Comparison of ENCODE assay signal across 9 cellular contexts in the genomic region with DNA sequence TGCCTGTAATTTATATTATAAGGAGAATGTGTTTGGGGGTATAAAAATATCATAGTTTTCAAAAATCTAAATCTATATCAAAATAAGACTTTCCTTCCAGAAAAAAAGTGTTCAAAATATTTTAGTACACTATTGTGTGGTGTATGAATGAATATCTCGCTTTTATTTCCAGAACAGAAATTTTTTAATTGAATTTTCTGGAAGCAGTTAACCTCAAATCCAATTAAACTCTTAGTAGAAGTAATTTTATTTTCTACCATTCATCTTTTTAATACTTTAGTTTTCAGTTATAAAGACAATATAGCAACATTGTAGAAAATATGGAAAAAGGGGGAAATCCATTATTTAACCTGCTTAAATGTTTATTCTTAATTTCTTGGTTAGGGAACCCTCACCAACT. TPM values are rescaled to one million over a fixed set of nuclear protein-coding genes. Genes with fewer than 3 reads are reported as not detected.
DNase-seq lines count a peak whose midpoint lies in the region; ATAC-seq, FAIRE-seq and TF ChIP-seq lines count a peak whose summit lies in the region.
"Had no signal": no experiment of that assay in that cellular context is flagged by ENCODE, and none has a peak within 500 bp of the region (broad histone marks: within the 10 kb centered on the region; RNA-seq: fewer than 3 reads in every experiment).

No MANE protein-coding gene starts in this region.

- H3K27me3 ChIP-seq in KMS-11 (ENCODE audit: insufficient read depth, low read depth) = no peaks in the 10 kb centered on the region
- H3K27me3 ChIP-seq in SU-DHL-6 (ENCODE audit: low read length) = no peaks in the 10 kb centered on the region
- no peaks in the 10 kb centered on the region for H3K27me3 ChIP-seq in suprapubic skin

- TF ChIP-seq EP300 in A549 (IDR thresholded peaks at IDR 0.05) = no peak
- TF ChIP-seq EP300 in suprapubic skin (IDR thresholded peaks at IDR 0.05) = no peak

- H2AFZ ChIP-seq in KMS-11 (ENCODE audit: low read depth) (no peak overlapping the region), SU-DHL-6 (ENCODE audit: low read depth, low read length, severe bottlenecking) (no peak overlapping the region)

- no peak for DNase-seq in A549 (ENCODE audit: low read depth in 1 of 2, low spot score in 1 of 2)
- no peak for DNase-seq in kidney
- DNase-seq in DMS 273 (lab: John Stamatoyannopoulos, UW; ENCODE audit: unreplicated experiment) = no peak
- no peak for DNase-seq in suprapubic skin (ENCODE audit: low spot score in 2 of 2)
- no peak for DNase-seq in RCC 7860 (ENCODE audit: low spot score)

- TF ChIP-seq POLR2A in A549 (IDR thresholded peaks at IDR 0.05; ENCODE audit: low read length) (no peak), suprapubic skin (IDR thresholded peaks at IDR 0.05) (no peak)

- intact Hi-C loops in kidney (cut with DNase I) = loop anchor here (10.0 kb wide), 1 partner anchor 105 kb away; no protein-coding TSS in a partner anchor

- WGBS in A549 (ENCODE audit: missing lambda C conversion rate) = 2% methylated on average over 1 of the region's 1 CpG
- WGBS in suprapubic skin = 58% methylated on average over 1 of the region's 1 CpG

- ATAC-seq in A549 (no peak), HG03565 (IDR thresholded peaks at IDR 0.05; ENCODE audit: unreplicated experiment) (no peak)

- no peak for FAIRE-seq in A549 (lab: Jason Lieb, UNC)
- FAIRE-seq in kidney (lab: Jason Lieb, UNC) = peak; percentile 19
- no peak for FAIRE-seq in RCC 7860 (lab: Jason Lieb, UNC)

- CTCF ChIA-PET in A549 (lab: Yijun Ruan, JAX) = interaction anchor here (0.7 to 7.3 kb wide), 73 partner anchors 8 to 269 kb away, joined by 3 to 121 read pairs (median 6); no protein-coding TSS in a partner anchor

- no peaks in the 10 kb centered on the region for H3F3A ChIP-seq in SU-DHL-6 (ENCODE audit: insufficient read depth)

- no peaks in the 10 kb centered on the region for H3K9me2 ChIP-seq in SU-DHL-6 (replicated peaks; ENCODE audit: insufficient read depth, low read length)

- H3K4me3 ChIP-seq in A549 (no peak overlapping the region), KMS-11 (IDR thresholded peaks at IDR 0.05; ENCODE audit: insufficient read depth, low read depth, low read length) (no peak overlapping the region), SU-DHL-6 (ENCODE audit: insufficient read depth, low read length, poor library complexity, severe bottlenecking) (no peak overlapping the region), kidney (ENCODE audit: low read length in 2 of 2) (no peak overlapping the region), suprapubic skin (no peak overlapping the region)

- H4K20me1 ChIP-seq in KMS-11 (ENCODE audit: insufficient read depth) (no peaks in the 10 kb centered on the region), SU-DHL-6 (ENCODE audit: low read depth, low read length) (no peaks in the 10 kb centered on the region)

- H3K9ac ChIP-seq in KMS-11 = no peak overlapping the region
- no peak overlapping the region for H3K9ac ChIP-seq in SU-DHL-6 (ENCODE audit: low read length)
- no peak overlapping the region for H3K9ac ChIP-seq in kidney (ENCODE audit: low read length in 2 of 2)

- H3K4me1 ChIP-seq in A549 (peaks cover 14% of the 10 kb centered on the region; the same call in 2 of the 3 replicates), KMS-11 (ENCODE audit: low read depth, poor library complexity, severe bottlenecking) (peaks cover 23% of the 10 kb centered on the region), kidney (ENCODE audit: control insufficient read depth in 1 of 2, insufficient read depth in 1 of 2, low read depth in 1 of 2, low read length in 2 of 2) (peaks cover 0 to 3% of the 10 kb centered on the region in 2 donors), suprapubic skin (peaks cover 20% of the 10 kb centered on the region)

- no peak for TF ChIP-seq RAD21 in A549 (conservative IDR thresholded peaks at IDR 0.05 in 1 of 2, IDR thresholded peaks at IDR 0.05 in 1 of 2)

- H3K9me3 ChIP-seq in A549 (no peaks in the 10 kb centered on the region), SU-DHL-6 (ENCODE audit: insufficient read depth, low read length) (no peaks in the 10 kb centered on the region), kidney (ENCODE audit: control insufficient read depth in 1 of 2, low read length in 2 of 2) (no peaks in the 10 kb centered on the region), suprapubic skin (no peaks in the 10 kb centered on the region)

- POLR2A ChIA-PET in A549 (lab: Yijun Ruan, JAX) = interaction anchor here (1.0 to 1.2 kb wide), 2 partner anchors 113 to 149 kb away, joined by 3 to 5 read pairs; no protein-coding TSS in a partner anchor

- TF ChIP-seq CTCF in A549 (IDR thresholded peaks at IDR 0.05) = no peak
- TF ChIP-seq CTCF in KMS-11 (conservative IDR thresholded peaks at IDR 0.05; ENCODE audit: low read depth, low read length) = 0 out of 2 replicates have a peak, but pooled peaks have one; percentile 6
- TF ChIP-seq CTCF in SU-DHL-6 (IDR thresholded peaks at IDR 0.05; ENCODE audit: insufficient read depth, low read length, poor library complexity, severe bottlenecking) = no peak
- TF ChIP-seq CTCF in kidney (IDR thresholded peaks at IDR 0.05; ENCODE audit: borderline replicate concordance, extremely low read depth, insufficient read depth) = no peak
- TF ChIP-seq CTCF in suprapubic skin (IDR thresholded peaks at IDR 0.05) = no peak

- H3K79me2 ChIP-seq in KMS-11 (ENCODE audit: insufficient read depth, low read depth) = no peaks in the 10 kb centered on the region
- H3K79me2 ChIP-seq in SU-DHL-6 (ENCODE audit: insufficient read depth, low read length) = no peaks in the 10 kb centered on the region

- peak overlapping the region; percentile 55; the same call in 2 of the 3 replicates for H3K4me2 ChIP-seq in A549
- H3K4me2 ChIP-seq in KMS-11 = peak overlapping the region; percentile 55
- peak overlapping the region; percentile 55 for H3K4me2 ChIP-seq in SU-DHL-6 (ENCODE audit: low read depth, low read length, poor library complexity, severe bottlenecking)

- H3K36me3 ChIP-seq in KMS-11 (ENCODE audit: insufficient read depth) = no peaks in the 10 kb centered on the region
- H3K36me3 ChIP-seq in SU-DHL-6 (ENCODE audit: low read length) = no peaks in the 10 kb centered on the region
- H3K36me3 ChIP-seq in kidney (ENCODE audit: control insufficient read depth in 1 of 2, insufficient read depth in 2 of 2, low read length in 2 of 2) = no peaks in the 10 kb centered on the region
- H3K36me3 ChIP-seq in suprapubic skin = no peaks in the 10 kb centered on the region

- H3K27ac ChIP-seq in A549 (no peak overlapping the region), KMS-11 (no peak overlapping the region), SU-DHL-6 (ENCODE audit: low read depth, low read length) (no peak overlapping the region), kidney (ENCODE audit: low read depth in 2 of 2, low read length in 2 of 2) (no peak overlapping the region), suprapubic skin (no peak overlapping the region)
- H3K27ac ChIP-seq: C4-2B had no signal

TF ChIP-seq in A549, 52 proteins besides CTCF, POLR2A, EP300 and RAD21 (continues in another document):
- no peak for TF ChIP-seq HOXB5 (CRISPR knock-in tag; IDR thresholded peaks at IDR 0.05)
- no peak for TF ChIP-seq MAZ (IDR thresholded peaks at IDR 0.05; ENCODE audit: borderline replicate concordance, low read depth, low read length)
- no peak for TF ChIP-seq HOXA7 (CRISPR knock-in tag; IDR thresholded peaks at IDR 0.05)
- TF ChIP-seq USF2 (IDR thresholded peaks at IDR 0.05) = no peak
- no peak for TF ChIP-seq NR3C1 (IDR thresholded peaks at IDR 0.05)
- no peak for TF ChIP-seq SREBF2 (IDR thresholded peaks at IDR 0.05)
- no peak for TF ChIP-seq FOSB (CRISPR knock-in tag; IDR thresholded peaks at IDR 0.05)
- no peak for TF ChIP-seq ZC3H11A (IDR thresholded peaks at IDR 0.05)
- no peak for TF ChIP-seq RNF2 (IDR thresholded peaks at IDR 0.05; ENCODE audit: borderline replicate concordance, low read depth)
- TF ChIP-seq BHLHE40 (IDR thresholded peaks at IDR 0.05; ENCODE audit: low read depth, low read length) = no peak
- no peak for TF ChIP-seq ZFP36 (IDR thresholded peaks at IDR 0.05; ENCODE audit: borderline replicate concordance, partially characterized antibody)
- no peak for TF ChIP-seq ZSCAN20 (CRISPR knock-in tag; IDR thresholded peaks at IDR 0.05)
- no peak for TF ChIP-seq KDM1A (IDR thresholded peaks at IDR 0.05; ENCODE audit: low read depth)
- TF ChIP-seq EHF (CRISPR knock-in tag; IDR thresholded peaks at IDR 0.05) = no peak
- no peak for TF ChIP-seq HMGXB4 (CRISPR knock-in tag; IDR thresholded peaks at IDR 0.05; ENCODE audit: borderline replicate concordance)
- no peak for TF ChIP-seq JUNB (IDR thresholded peaks at IDR 0.05)
- TF ChIP-seq SMC3 (IDR thresholded peaks at IDR 0.05) = no peak

RNA-seq across cellular contexts. Expression of gene ACER3, which starts 58.7 kb away (rescaled TPM):
- 43.3 and 46.6 TPM in 2 replicates for polyA plus RNA-seq in A549 (2011; rRNA removed)
- 12.2 and 12.7 TPM in 2 replicates for polyA plus RNA-seq in A549 (2012; cell fraction: cytosol; rRNA removed)
- polyA plus RNA-seq in A549 (2012; cell fraction: nucleus; rRNA removed) = 7.8 and 8.3 TPM in 2 replicates
- 14.8 to 17.7 TPM (median 16.0 TPM) in 3 replicates for polyA plus RNA-seq in A549 (2017; fragmentation: RNase III; extraction: RNeasy Plus Mini Kit Qiagen cat#74134 plus additional on column Dnase treatment)
- 22.8 and 30.6 TPM in 2 replicates for polyA minus RNA-seq in A549 (2011; rRNA and poly(A)+ RNA removed)
- 35.3 TPM for total RNA-seq in kidney
- 5.9 TPM for polyA plus RNA-seq in kidney (ENCODE audit: insufficient read depth, low read depth, low replicate concordance)
- 10 to 100 TPM in 1 of 4 donors, 1 to 10 TPM in 3; 8.9 to 10.1 (median 9.5) TPM for total RNA-seq in suprapubic skin
